ENCODE assay signal across 13 cellular contexts in genomic region chr22:37496651-37497599, GRCh38. TPM values are rescaled to one million over a fixed set of nuclear protein-coding genes. Genes with fewer than 3 reads are reported as not detected.
DNase-seq lines count a peak whose midpoint lies in the region; ATAC-seq, FAIRE-seq and TF ChIP-seq lines count a peak whose summit lies in the region.
"Had no signal": no experiment of that assay in that cellular context is flagged by ENCODE, and none has a peak within 500 bp of the region (broad histone marks: within the 10 kb centered on the region; RNA-seq: fewer than 3 reads in every experiment).

No MANE protein-coding gene starts in this region.

- H3K36me3 ChIP-seq in osteoblast (ENCODE audit: insufficient read depth, low read length), result peaks cover 26% of the 10 kb centered on the region

- H3K4me3 ChIP-seq in osteoblast (ENCODE audit: insufficient read depth, low read length), result no peak overlapping the region

- peaks cover 26% of the 10 kb centered on the region for H3K4me1 ChIP-seq in osteoblast (ENCODE audit: insufficient read depth, low read length)

- H4K20me1 ChIP-seq in osteoblast (ENCODE audit: insufficient read depth, low read length), result no peaks in the 10 kb centered on the region

- ATAC-seq in HG03175 (IDR thresholded peaks at IDR 0.05; ENCODE audit: unreplicated experiment) (no peak), GM21515 (IDR thresholded peaks at IDR 0.05; ENCODE audit: unreplicated experiment) (no peak)
- ATAC-seq: natural killer cell treated with Interleukin-12 subunit alpha and Interleukin-12 subunit beta and Interleukin-15 and Interleukin-18, amount 100 ng/mL, for 72 hours had no signal

- POLR2A ChIA-PET in RWPE1 (lab: Yijun Ruan, JAX; ENCODE audit: low non-redundant PET), result no interaction called here

- DNase-seq in GM03348 (ENCODE audit: low spot score), result peak; percentile 92
- DNase-seq in RWPE1 (ENCODE audit: low spot score), result peak; percentile 76
- no peak for DNase-seq in epithelial cell of prostate (ENCODE audit: low read depth, low spot score)
- DNase-seq in osteoblast (ENCODE audit: insufficient read length, low spot score, missing footprints), result peak; percentile 99
- no peak for DNase-seq in GM19239 (ENCODE audit: insufficient read length, low spot score)
- no peak for DNase-seq in activated T-cell treated with anti-CD3 and anti-CD28 coated beads for 4 hours
- DNase-seq: activated CD4-positive, alpha-beta T cell treated with anti-CD3 and anti-CD28 coated beads, Interleukin-2, amount 50 U/mL, for 1 hour; activated naive CD8-positive, alpha-beta T cell treated with anti-CD3 and anti-CD28 coated beads, Interleukin-2, amount 10 ng/mL, durations not matched to agents 7 days and 5 days; OCI-M1; stimulated activated CD4-positive, alpha-beta T cell treated with anti-CD3 and anti-CD28 coated beads, Interleukin-2, amount 100 ng/mL, for 48 hours had no signal

- no peak for FAIRE-seq in GM19239 (lab: Jason Lieb, UNC)

- CTCF ChIA-PET in RWPE1 (lab: Yijun Ruan, JAX), result interaction anchor here (0.7 kb wide), 1 partner anchor 70 kb away, joined by 3 read pairs; no protein-coding TSS in a partner anchor

- H3K27me3 ChIP-seq in osteoblast (ENCODE audit: insufficient read depth, low read length), result no peaks in the 10 kb centered on the region

- peak overlapping the region; percentile 67 for H2AFZ ChIP-seq in osteoblast (ENCODE audit: low read length)

- H3K9me3 ChIP-seq in osteoblast (ENCODE audit: low read depth, low read length), result no peaks in the 10 kb centered on the region

- no peaks in the 10 kb centered on the region for H3K79me2 ChIP-seq in osteoblast (ENCODE audit: insufficient read depth, low read length)

- TF ChIP-seq CTCF in RWPE1 (conservative IDR thresholded peaks at IDR 0.05; ENCODE audit: low read depth), result no peak
- TF ChIP-seq CTCF in osteoblast (IDR thresholded peaks at IDR 0.05; ENCODE audit: extremely low read depth, low read depth, low read length), result no peak

- H3K27ac ChIP-seq in RWPE1 (peak overlapping the region; percentile 96), epithelial cell of prostate (peak overlapping the region; percentile 30), osteoblast (ENCODE audit: low read depth, low read length) (peak overlapping the region; percentile 80)

- H3K4me2 ChIP-seq in osteoblast (ENCODE audit: insufficient read depth, low read length), result peak overlapping the region; percentile 54

RNA-seq across cellular contexts. Expression of gene MFNG, which starts 10.7 kb away (rescaled TPM):
- total RNA-seq in osteoblast, result 0.29 and 0.72 TPM in 2 replicates

RNA-seq across cellular contexts. Expression of gene CARD10, which starts 22.3 kb away (rescaled TPM):
- total RNA-seq in osteoblast, result 11.9 and 12.7 TPM in 2 replicates

Comparison
In these comparisons a context has a peak if more than half of its experiments do, and no peak if none do; other contexts are left out.
1. DNase-seq: peak in GM03348 (single experiment), RWPE1 (single experiment) and osteoblast (single experiment); none in epithelial cell of prostate (single experiment), GM19239 (single experiment) and activated T-cell treated with anti-CD3 and anti-CD28 coated beads for 4 hours (single experiment).
2. H3K27ac ChIP-seq: peak in every context shown above with its lines; median percentile 96 in RWPE1; 80 in osteoblast; 30 in epithelial cell of prostate.